Comparison of ENCODE assay signal across 1 cellular context in the genomic region with DNA sequence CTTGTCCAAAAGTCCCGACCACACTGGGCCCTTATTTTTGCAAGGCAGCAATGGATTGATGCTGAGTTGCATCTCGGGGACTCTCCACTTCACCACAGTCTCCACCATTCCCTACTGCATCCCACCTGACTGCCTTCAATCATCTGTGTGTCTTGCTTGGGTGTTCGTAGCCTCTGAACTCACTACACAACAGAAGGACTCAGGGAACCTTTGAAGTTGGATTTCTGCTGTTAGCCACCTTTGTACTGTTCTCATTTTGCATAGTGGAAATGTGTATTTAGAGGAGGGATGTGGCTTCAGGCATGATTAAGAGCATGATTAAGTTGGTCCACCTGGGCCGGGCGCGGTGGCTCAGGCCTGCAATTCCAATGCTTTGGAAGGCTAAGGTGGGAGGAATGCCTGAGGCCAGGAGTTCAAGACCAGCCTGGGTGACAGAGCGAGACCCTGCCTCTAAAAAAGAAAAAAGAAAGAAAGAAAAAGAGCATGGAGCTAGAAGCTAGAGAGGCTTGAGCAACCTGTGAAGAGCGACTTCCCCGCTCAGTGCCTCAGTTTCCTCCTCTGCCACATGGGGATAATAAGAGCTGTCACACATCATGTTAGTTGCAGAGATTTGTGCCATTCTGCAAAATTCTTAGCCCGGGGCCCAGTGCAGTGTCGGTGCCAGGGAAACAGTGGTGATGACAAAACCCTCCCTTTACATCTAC.
TF ChIP-seq lines count a peak whose summit lies in the region.

No MANE protein-coding gene starts in this region.

TF ChIP-seq in HepG2, 621 proteins besides CTCF, POLR2A, EP300 and RAD21 (continued from another document and continues in another):
- TF ChIP-seq ZNF510 (CRISPR knock-in tag; IDR thresholded peaks at IDR 0.05; ENCODE audit: low read depth) (peak; percentile 90), ZNF20 (CRISPR knock-in tag; IDR thresholded peaks at IDR 0.05) (no peak), NCOA1 (CRISPR knock-in tag; IDR thresholded peaks at IDR 0.05) (no peak), MED13 (CRISPR knock-in tag; IDR thresholded peaks at IDR 0.05) (peak; percentile 93), ZNF430 (CRISPR knock-in tag; IDR thresholded peaks at IDR 0.05) (peak; percentile 82), ZNF317 (CRISPR knock-in tag; IDR thresholded peaks at IDR 0.05) (peak; percentile 95), ZNF572 (CRISPR knock-in tag; IDR thresholded peaks at IDR 0.05) (no peak; the same call in 1 of the 2 replicates), TBL1XR1 (IDR thresholded peaks at IDR 0.05; ENCODE audit: borderline replicate concordance, low read length, partially characterized antibody) (peak; percentile 81), TGIF2 (CRISPR knock-in tag; IDR thresholded peaks at IDR 0.05) (0 out of 2 replicates have a peak, but pooled peaks have one; percentile 58), ZFP41 (CRISPR knock-in tag; IDR thresholded peaks at IDR 0.05; ENCODE audit: borderline replicate concordance) (no peak), IRF2 (CRISPR knock-in tag; IDR thresholded peaks at IDR 0.05) (peak; percentile 83; the same call in 1 of the 2 replicates), MBD4 (IDR thresholded peaks at IDR 0.05; ENCODE audit: borderline replicate concordance, low read length) (no peak), ZNF644 (CRISPR knock-in tag; IDR thresholded peaks at IDR 0.05; ENCODE audit: low read depth) (peak; percentile 93), GATAD1 (CRISPR knock-in tag; IDR thresholded peaks at IDR 0.05) (peak; percentile 38; the same call in 1 of the 2 replicates), RCOR2 (CRISPR knock-in tag; IDR thresholded peaks at IDR 0.05) (peak; percentile 100), ZNF546 (CRISPR knock-in tag; conservative IDR thresholded peaks at IDR 0.05) (no peak), YEATS4 (CRISPR knock-in tag; IDR thresholded peaks at IDR 0.05; ENCODE audit: borderline replicate concordance) (no peak), ZNF451 (CRISPR knock-in tag; IDR thresholded peaks at IDR 0.05) (no peak; the same call in none of the 2 replicates), HOXD1 (CRISPR knock-in tag; IDR thresholded peaks at IDR 0.05) (peak; percentile 93), ZNF331 (CRISPR knock-in tag; IDR thresholded peaks at IDR 0.05) (peak; percentile 92), CEBPG (CRISPR knock-in tag; IDR thresholded peaks at IDR 0.05) (peak; percentile 82), ZNF24 (IDR thresholded peaks at IDR 0.05) (peak; percentile 75), PTBP1 (IDR thresholded peaks at IDR 0.05; ENCODE audit: low read depth, low read length, poor library complexity, severe bottlenecking) (no peak), RXRA (CRISPR knock-in tag; IDR thresholded peaks at IDR 0.05) (peak; percentile 82; the same call in 1 of the 2 replicates), HHEX (CRISPR knock-in tag; IDR thresholded peaks at IDR 0.05) (peak; percentile 73; the same call in 1 of the 2 replicates), PRPF4 (IDR thresholded peaks at IDR 0.05; ENCODE audit: low read depth, low read length, poor library complexity, severe bottlenecking) (no peak), ZNF501 (CRISPR knock-in tag; IDR thresholded peaks at IDR 0.05) (peak; percentile 78), TBX2 (CRISPR knock-in tag; IDR thresholded peaks at IDR 0.05; ENCODE audit: borderline replicate concordance) (peak; percentile 84; the same call in 1 of the 2 replicates), AHR (CRISPR knock-in tag; IDR thresholded peaks at IDR 0.05) (0 out of 2 replicates have a peak, but pooled peaks have one; percentile 13), ZFP37 (CRISPR knock-in tag; IDR thresholded peaks at IDR 0.05; ENCODE audit: borderline replicate concordance) (0 out of 2 replicates have a peak, but pooled peaks have one; percentile 65)
- TF ChIP-seq, protein P1, sequence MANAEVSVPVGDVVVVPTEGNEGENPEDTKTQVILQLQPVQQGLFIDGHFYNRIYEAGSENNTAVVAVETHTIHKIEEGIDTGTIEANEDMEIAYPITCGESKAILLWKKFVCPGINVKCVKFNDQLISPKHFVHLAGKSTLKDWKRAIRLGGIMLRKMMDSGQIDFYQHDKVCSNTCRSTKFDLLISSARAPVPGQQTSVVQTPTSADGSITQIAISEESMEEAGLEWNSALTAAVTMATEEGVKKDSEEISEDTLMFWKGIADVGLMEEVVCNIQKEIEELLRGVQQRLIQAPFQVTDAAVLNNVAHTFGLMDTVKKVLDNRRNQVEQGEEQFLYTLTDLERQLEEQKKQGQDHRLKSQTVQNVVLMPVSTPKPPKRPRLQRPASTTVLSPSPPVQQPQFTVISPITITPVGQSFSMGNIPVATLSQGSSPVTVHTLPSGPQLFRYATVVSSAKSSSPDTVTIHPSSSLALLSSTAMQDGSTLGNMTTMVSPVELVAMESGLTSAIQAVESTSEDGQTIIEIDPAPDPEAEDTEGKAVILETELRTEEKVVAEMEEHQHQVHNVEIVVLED (CRISPR knock-in tag; IDR thresholded peaks at IDR 0.05; ENCODE audit: borderline replicate concordance): no peak
- TF ChIP-seq, protein P2, sequence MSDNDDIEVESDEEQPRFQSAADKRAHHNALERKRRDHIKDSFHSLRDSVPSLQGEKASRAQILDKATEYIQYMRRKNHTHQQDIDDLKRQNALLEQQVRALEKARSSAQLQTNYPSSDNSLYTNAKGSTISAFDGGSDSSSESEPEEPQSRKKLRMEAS (IDR thresholded peaks at IDR 0.05): peak; percentile 69
- TF ChIP-seq, protein P3, sequence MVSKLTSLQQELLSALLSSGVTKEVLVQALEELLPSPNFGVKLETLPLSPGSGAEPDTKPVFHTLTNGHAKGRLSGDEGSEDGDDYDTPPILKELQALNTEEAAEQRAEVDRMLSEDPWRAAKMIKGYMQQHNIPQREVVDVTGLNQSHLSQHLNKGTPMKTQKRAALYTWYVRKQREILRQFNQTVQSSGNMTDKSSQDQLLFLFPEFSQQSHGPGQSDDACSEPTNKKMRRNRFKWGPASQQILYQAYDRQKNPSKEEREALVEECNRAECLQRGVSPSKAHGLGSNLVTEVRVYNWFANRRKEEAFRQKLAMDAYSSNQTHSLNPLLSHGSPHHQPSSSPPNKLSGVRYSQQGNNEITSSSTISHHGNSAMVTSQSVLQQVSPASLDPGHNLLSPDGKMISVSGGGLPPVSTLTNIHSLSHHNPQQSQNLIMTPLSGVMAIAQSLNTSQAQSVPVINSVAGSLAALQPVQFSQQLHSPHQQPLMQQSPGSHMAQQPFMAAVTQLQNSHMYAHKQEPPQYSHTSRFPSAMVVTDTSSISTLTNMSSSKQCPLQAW (CRISPR knock-in tag; IDR thresholded peaks at IDR 0.05): peak; percentile 74
- TF ChIP-seq, protein P4, sequence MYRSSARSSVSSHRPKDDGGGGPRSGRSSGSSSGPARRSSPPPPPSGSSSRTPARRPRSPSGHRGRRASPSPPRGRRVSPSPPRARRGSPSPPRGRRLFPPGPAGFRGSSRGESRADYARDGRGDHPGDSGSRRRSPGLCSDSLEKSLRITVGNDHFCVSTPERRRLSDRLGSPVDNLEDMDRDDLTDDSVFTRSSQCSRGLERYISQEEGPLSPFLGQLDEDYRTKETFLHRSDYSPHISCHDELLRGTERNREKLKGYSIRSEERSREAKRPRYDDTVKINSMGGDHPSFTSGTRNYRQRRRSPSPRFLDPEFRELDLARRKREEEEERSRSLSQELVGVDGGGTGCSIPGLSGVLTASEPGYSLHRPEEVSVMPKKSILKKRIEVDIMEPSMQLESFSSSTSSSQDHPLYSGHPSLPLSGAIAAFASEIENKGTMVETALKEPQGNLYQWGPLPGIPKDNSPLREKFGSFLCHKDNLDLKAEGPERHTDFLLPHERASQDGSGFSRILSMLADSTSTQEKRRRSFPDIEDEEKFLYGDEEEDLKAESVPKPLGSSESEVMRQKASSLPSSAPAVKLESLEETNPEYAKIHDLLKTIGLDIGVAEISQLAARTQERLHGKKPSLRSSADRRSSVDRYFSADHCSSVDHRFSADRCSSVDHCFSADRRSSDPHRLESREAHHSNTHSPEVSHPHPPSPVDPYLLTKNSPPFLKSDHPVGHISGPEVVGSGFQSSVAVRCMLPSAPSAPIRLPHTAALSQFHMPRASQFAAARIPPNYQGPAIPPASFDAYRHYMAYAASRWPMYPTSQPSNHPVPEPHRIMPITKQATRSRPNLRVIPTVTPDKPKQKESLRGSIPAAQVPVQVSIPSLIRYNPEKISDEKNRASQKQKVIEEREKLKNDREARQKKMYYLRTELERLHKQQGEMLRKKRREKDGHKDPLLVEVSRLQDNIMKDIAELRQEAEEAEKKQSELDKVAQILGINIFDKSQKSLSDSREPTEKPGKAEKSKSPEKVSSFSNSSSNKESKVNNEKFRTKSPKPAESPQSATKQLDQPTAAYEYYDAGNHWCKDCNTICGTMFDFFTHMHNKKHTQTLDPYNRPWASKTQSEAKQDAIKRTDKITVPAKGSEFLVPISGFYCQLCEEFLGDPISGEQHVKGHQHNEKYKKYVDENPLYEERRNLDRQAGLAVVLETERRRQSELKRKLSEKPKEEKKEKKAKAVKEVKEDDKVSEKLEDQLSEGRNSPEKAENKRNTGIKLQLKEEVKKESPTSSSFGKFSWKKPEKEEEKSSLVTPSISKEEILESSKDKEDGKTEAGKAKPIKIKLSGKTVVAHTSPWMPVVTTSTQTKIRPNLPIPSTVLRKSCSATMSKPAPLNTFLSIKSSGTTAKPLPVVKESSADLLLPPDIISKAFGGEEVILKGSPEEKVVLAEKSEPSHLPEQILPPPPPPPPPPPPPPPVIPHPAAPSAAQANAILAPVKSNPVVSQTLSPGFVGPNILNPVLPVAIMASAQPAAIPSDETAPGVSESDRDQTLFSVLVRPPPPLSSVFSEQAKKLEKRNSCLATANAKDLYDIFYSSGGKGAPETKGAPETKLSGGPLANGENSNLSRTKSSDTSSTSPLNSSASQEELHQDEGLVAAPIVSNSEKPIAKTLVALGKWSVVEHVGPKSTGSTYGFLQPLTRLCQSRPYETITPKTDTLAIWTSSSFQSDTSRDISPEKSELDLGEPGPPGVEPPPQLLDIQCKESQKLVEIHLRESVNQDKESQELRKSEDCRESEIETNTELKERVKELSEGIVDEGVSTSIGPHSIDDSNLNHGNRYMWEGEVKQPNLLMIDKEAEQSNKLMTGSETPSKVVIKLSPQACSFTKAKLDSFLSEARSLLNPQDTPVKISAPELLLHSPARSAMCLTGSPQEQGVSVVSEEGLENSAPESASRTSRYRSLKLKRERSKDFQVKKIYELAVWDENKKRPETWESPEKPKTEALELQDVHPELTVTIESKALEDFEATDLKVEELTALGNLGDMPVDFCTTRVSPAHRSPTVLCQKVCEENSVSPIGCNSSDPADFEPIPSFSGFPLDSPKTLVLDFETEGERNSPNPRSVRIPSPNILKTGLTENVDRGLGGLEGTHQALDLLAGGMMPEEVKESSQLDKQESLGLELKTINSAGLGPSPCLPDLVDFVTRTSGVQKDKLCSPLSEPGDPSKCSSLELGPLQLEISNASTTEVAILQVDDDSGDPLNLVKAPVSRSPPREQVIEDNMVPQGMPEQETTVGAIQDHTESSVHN (CRISPR knock-in tag; IDR thresholded peaks at IDR 0.05): no peak; the same call in 1 of the 2 replicates
- TF ChIP-seq, protein P5, sequence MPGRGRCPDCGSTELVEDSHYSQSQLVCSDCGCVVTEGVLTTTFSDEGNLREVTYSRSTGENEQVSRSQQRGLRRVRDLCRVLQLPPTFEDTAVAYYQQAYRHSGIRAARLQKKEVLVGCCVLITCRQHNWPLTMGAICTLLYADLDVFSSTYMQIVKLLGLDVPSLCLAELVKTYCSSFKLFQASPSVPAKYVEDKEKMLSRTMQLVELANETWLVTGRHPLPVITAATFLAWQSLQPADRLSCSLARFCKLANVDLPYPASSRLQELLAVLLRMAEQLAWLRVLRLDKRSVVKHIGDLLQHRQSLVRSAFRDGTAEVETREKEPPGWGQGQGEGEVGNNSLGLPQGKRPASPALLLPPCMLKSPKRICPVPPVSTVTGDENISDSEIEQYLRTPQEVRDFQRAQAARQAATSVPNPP (CRISPR knock-in tag; IDR thresholded peaks at IDR 0.05): no peak
- TF ChIP-seq, protein P6, sequence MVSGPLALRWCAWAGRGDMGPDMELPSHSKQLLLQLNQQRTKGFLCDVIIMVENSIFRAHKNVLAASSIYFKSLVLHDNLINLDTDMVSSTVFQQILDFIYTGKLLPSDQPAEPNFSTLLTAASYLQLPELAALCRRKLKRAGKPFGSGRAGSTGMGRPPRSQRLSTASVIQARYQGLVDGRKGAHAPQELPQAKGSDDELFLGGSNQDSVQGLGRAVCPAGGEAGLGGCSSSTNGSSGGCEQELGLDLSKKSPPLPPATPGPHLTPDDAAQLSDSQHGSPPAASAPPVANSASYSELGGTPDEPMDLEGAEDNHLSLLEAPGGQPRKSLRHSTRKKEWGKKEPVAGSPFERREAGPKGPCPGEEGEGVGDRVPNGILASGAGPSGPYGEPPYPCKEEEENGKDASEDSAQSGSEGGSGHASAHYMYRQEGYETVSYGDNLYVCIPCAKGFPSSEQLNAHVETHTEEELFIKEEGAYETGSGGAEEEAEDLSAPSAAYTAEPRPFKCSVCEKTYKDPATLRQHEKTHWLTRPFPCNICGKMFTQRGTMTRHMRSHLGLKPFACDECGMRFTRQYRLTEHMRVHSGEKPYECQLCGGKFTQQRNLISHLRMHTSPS (CRISPR knock-in tag; IDR thresholded peaks at IDR 0.05; ENCODE audit: low read depth): no peak; the same call in none of the 2 replicates
- TF ChIP-seq, protein P7, sequence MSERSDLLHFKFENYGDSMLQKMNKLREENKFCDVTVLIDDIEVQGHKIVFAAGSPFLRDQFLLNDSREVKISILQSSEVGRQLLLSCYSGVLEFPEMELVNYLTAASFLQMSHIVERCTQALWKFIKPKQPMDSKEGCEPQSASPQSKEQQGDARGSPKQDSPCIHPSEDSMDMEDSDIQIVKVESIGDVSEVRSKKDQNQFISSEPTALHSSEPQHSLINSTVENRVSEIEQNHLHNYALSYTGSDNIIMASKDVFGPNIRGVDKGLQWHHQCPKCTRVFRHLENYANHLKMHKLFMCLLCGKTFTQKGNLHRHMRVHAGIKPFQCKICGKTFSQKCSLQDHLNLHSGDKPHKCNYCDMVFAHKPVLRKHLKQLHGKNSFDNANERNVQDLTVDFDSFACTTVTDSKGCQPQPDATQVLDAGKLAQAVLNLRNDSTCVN (CRISPR knock-in tag; IDR thresholded peaks at IDR 0.05; ENCODE audit: borderline replicate concordance): peak; percentile 80
- TF ChIP-seq, protein P8, sequence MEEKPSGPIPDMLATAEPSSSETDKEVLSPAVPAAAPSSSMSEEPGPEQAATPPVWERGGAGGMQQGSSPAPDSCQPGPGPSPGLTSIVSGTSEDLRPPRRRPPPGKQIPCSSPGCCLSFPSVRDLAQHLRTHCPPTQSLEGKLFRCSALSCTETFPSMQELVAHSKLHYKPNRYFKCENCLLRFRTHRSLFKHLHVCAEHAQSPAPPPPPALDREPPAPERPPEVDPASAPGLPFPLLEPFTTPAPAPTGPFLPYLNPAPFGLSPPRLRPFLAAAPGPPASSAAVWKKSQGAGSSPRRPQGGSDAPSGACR (CRISPR knock-in tag; IDR thresholded peaks at IDR 0.05): no peak
